8 cellular contexts compared by ENCODE assay signal in genomic region chr19:3970808-3971598, GRCh38. TPM values are rescaled to one million over a fixed set of nuclear protein-coding genes. Genes with fewer than 3 reads are reported as not detected.
DNase-seq lines count a peak whose midpoint lies in the region; ATAC-seq, FAIRE-seq and TF ChIP-seq lines count a peak whose summit lies in the region.

Gene DAPK3 (minus strand): TSS chr19:3971099. CDS start chr19:3969735, 1,364 bp downstream.

- H3K27ac ChIP-seq in 22Rv1 = peak within 1 kb of the TSS; percentile 80
- peak within 1 kb of the TSS; percentile 82 to 94 (median 92) for H3K27ac ChIP-seq in body of pancreas
- peak within 1 kb of the TSS; percentile 97 to 100 (median 98) for H3K27ac ChIP-seq in gastrocnemius medialis

- in situ Hi-C loops in gastrocnemius medialis (cut with MboI; ENCODE audit: low sequenced_read_pairs in 4 of 4) = no loop called here

- peak within 1 kb of the TSS; percentile 75 to 78 for H3K4me3 ChIP-seq in body of pancreas
- peak within 1 kb of the TSS; percentile 79 to 98 (median 90) for H3K4me3 ChIP-seq in gastrocnemius medialis

- DNase-seq in NCI-H2107 treated with DMSO at 0.1 percent for 48 hours (lab: John Stamatoyannopoulos, UW; ENCODE audit: unreplicated experiment) (peak; percentile 92), body of pancreas (peak; percentile 98 to 99 (median 98)), iPS DF 4.7 (ENCODE audit: extremely low read depth, low spot score) (peak; percentile 93), gastrocnemius medialis (peak; percentile 98)

- H3K9me3 ChIP-seq in body of pancreas (no peaks in the 10 kb centered on the region), gastrocnemius medialis (no peaks in the 10 kb centered on the region)

- ATAC-seq in GM18520 (IDR thresholded peaks at IDR 0.05; ENCODE audit: unreplicated experiment) (peak; percentile 93), HG03064 (IDR thresholded peaks at IDR 0.05; ENCODE audit: low read depth, unreplicated experiment) (peak; percentile 84), body of pancreas (peak; percentile 91), gastrocnemius medialis (peak; percentile 74 to 78)

- H3K4me1 ChIP-seq in body of pancreas = peaks cover 52% of the 10 kb centered on the region
- peaks cover 42 to 43% of the 10 kb centered on the region in 2 donors for H3K4me1 ChIP-seq in gastrocnemius medialis

- H3K36me3 ChIP-seq in body of pancreas (replicated peaks in 1 of 2; ENCODE audit: insufficient read depth in 1 of 2, low read depth in 2 of 2) = peaks cover 0 to 5% of the 10 kb centered on the region in 2 donors
- H3K36me3 ChIP-seq in gastrocnemius medialis = peaks cover 0 to 29% of the 10 kb centered on the region in 2 donors

- TF ChIP-seq POLR2A in body of pancreas (IDR thresholded peaks at IDR 0.05) (peak; percentile 80 to 95 (median 86)), gastrocnemius medialis (IDR thresholded peaks at IDR 0.05) (peak; percentile 100)

- H3K27me3 ChIP-seq in body of pancreas (no peaks in the 10 kb centered on the region), gastrocnemius medialis (no peaks in the 10 kb centered on the region)

- 1 to 3% methylated on average over 17 to 71 of the region's 73 CpGs for WGBS in body of pancreas, 2 donors

- TF ChIP-seq CTCF in 22Rv1 (IDR thresholded peaks at IDR 0.05) = no peak
- peak in 2 of 7 experiments; percentile 37 to 42 for TF ChIP-seq CTCF in body of pancreas (IDR thresholded peaks at IDR 0.05)
- TF ChIP-seq CTCF in gastrocnemius medialis (IDR thresholded peaks at IDR 0.05 in 4 of 5, conservative IDR thresholded peaks at IDR 0.05 in 1 of 5) = peak in 3 of 5 experiments; percentile 20 to 42 (median 26)

- FAIRE-seq in TTC549 (lab: Jason Lieb, UNC) = peak; percentile 50

- intact Hi-C loops in body of pancreas (cut with DNase I) = no loop called here
- intact Hi-C loops in gastrocnemius medialis (cut with DNase I; ENCODE audit: low total_unique reads) = loop anchor here (1.0 to 10.0 kb wide), 2 partner anchors 14 to 1806 kb away; partner anchors contain the start of genes DOT1L and EEF2

RNA-seq across cellular contexts. Expression of gene DAPK3, which starts in this region (rescaled TPM):
- total RNA-seq in body of pancreas (10 to 100 TPM; 44.5 to 47.7 TPM), gastrocnemius medialis (100 to 1,000 TPM in 3 of 4 donors, 10 to 100 TPM in 1; 61.3 to 135 (median 115) TPM)

Comparison
In these comparisons a context has a peak if more than half of its experiments do, and no peak if none do; other contexts are left out.
1. Peak in every context shown above with its lines: DNase-seq, ATAC-seq, H3K4me3 ChIP-seq and H3K27ac ChIP-seq.